8 cellular contexts compared by ENCODE assay signal in genomic region chr17:45234641-45235040, GRCh38. TPM values are rescaled to one million over a fixed set of nuclear protein-coding genes. Genes with fewer than 3 reads are reported as not detected.
DNase-seq lines count a peak whose midpoint lies in the region; ATAC-seq lines count a peak whose summit lies in the region.

No MANE protein-coding gene starts in this region.

- no peak for DNase-seq in activated CD4-positive, CD25-positive, alpha-beta regulatory T cell treated with anti-CD3 and anti-CD28 coated beads, Interleukin-2, amount 50 U/mL, for 72 hours
- DNase-seq in NCI-H510A treated with DMSO at 0.1 percent for 48 hours (lab: John Stamatoyannopoulos, UW), result peak; percentile 29
- DNase-seq in activated naive CD4-positive, alpha-beta T cell treated with Interleukin-2 at 50 U/mL for 16 hours, result peak; percentile 51
- peak; percentile 50 for DNase-seq in naive B cell
- DNase-seq in mesenchymal stem cell, result no peak
- DNase-seq in mesenteric fat pad (ENCODE audit: low spot score), result no peak

- peaks cover 14% of the 10 kb centered on the region for H3K4me1 ChIP-seq in mesenchymal stem cell (ENCODE audit: control insufficient read depth, insufficient read depth, low read depth, low read length)

- H3K18ac ChIP-seq in mesenchymal stem cell (ENCODE audit: low read depth in 1 of 2, low read length in 2 of 2), result no peak overlapping the region

- H3K27me3 ChIP-seq in mesenchymal stem cell (ENCODE audit: control insufficient read depth in 1 of 2, insufficient read depth in 1 of 2, low read length in 2 of 2), result peaks cover 0 to 2% of the 10 kb centered on the region in 2 experiments

- H4K8ac ChIP-seq in mesenchymal stem cell (ENCODE audit: low read length), result no peak overlapping the region

- no peaks in the 10 kb centered on the region for H3K9me3 ChIP-seq in mesenchymal stem cell (ENCODE audit: control insufficient read depth, low read length)

- no peak overlapping the region for H3K23ac ChIP-seq in mesenchymal stem cell (ENCODE audit: low read length in 2 of 2)

- H4K91ac ChIP-seq in mesenchymal stem cell (ENCODE audit: low read length), result no peak overlapping the region

- no peaks in the 10 kb centered on the region for H3K79me1 ChIP-seq in mesenchymal stem cell (replicated peaks; ENCODE audit: low read length, poor library complexity, severe bottlenecking)

- H2BK5ac ChIP-seq in mesenchymal stem cell (ENCODE audit: low read depth, low read length, poor library complexity, severe bottlenecking), result no peak overlapping the region

- H3K27ac ChIP-seq in mesenchymal stem cell (ENCODE audit: low read length, poor library complexity, severe bottlenecking), result no peak overlapping the region

- no peak overlapping the region for H2BK120ac ChIP-seq in mesenchymal stem cell (ENCODE audit: low read depth, low read length)

- H2AFZ ChIP-seq in mesenchymal stem cell (ENCODE audit: low read depth, low read length), result no peak overlapping the region

- no peak overlapping the region for H2AK5ac ChIP-seq in mesenchymal stem cell (ENCODE audit: low read length, severe bottlenecking)

- H3K9ac ChIP-seq in mesenchymal stem cell (ENCODE audit: low read length), result no peak overlapping the region

- peaks cover 43 to 60% (median 56%) of the 10 kb centered on the region in 3 donors for H3K4me1 Mint-ChIP-seq in naive B cell

- ATAC-seq in activated CD4-positive, CD25-positive, alpha-beta regulatory T cell treated with anti-CD3 and anti-CD28 coated beads, Interleukin-2, amount 50 U/mL, for 24 hours, result peak; percentile 58 to 59
- peak; percentile 75 to 79 for ATAC-seq in naive B cell (ENCODE audit: low read depth in 2 of 2)
- ATAC-seq in GM18867 (IDR thresholded peaks at IDR 0.05; ENCODE audit: unreplicated experiment), result no peak

- H3K4ac ChIP-seq in mesenchymal stem cell (ENCODE audit: low read depth in 1 of 2, low read length in 2 of 2), result no peak overlapping the region

- H3K27me3 Mint-ChIP-seq in naive B cell, result no peaks in the 10 kb centered on the region

- H3K14ac ChIP-seq in mesenchymal stem cell (ENCODE audit: low read length in 2 of 2), result no peak overlapping the region

- H3K4me3 ChIP-seq in mesenchymal stem cell (ENCODE audit: insufficient read depth in 1 of 2, low read depth in 1 of 2, low read length in 2 of 2), result no peak overlapping the region

- peak overlapping the region; percentile 56 to 100 (median 91) for H3K27ac Mint-ChIP-seq in naive B cell

- no peak overlapping the region for H3K4me2 ChIP-seq in mesenchymal stem cell (ENCODE audit: low read length, poor library complexity, severe bottlenecking)

- H2BK12ac ChIP-seq in mesenchymal stem cell (ENCODE audit: low read length in 2 of 2), result no peak overlapping the region

- H3K9me3 Mint-ChIP-seq in naive B cell, result no peaks in the 10 kb centered on the region

- H2BK15ac ChIP-seq in mesenchymal stem cell (ENCODE audit: low read depth, poor library complexity, severe bottlenecking), result no peak overlapping the region

- H3K36me3 Mint-ChIP-seq in naive B cell, result peaks cover 15 to 33% of the 10 kb centered on the region in 2 donors

- no peak overlapping the region for H3K4me3 Mint-ChIP-seq in naive B cell

- WGBS in mesenchymal stem cell, result 17% methylated on average over 4 of the region's 5 CpGs

- peaks cover 0 to 11% of the 10 kb centered on the region in 2 experiments for H3K36me3 ChIP-seq in mesenchymal stem cell (ENCODE audit: control insufficient read depth in 1 of 2, insufficient read depth in 2 of 2, low read depth in 1 of 2, low read length in 2 of 2)

RNA-seq across cellular contexts. Expression of gene FMNL1, which starts 13.0 kb away (rescaled TPM):
- 10 to 100 TPM; 16.9 to 47.0 (median 22.3) TPM for polyA plus RNA-seq in naive B cell (ENCODE audit: low read depth in 6 of 6)
- polyA plus RNA-seq in mesenchymal stem cell (2013, experiment 1 of 2), result 0.97 TPM
- polyA plus RNA-seq in mesenchymal stem cell (2013, experiment 2 of 2), result 0.99 TPM
- total RNA-seq in mesenteric fat pad, result 51.2 TPM

RNA-seq across cellular contexts. Expression of gene SPATA32, which starts 27.3 kb away (rescaled TPM):
- 1 to 10 TPM in 1 of 6 donors, under 1 TPM in 4, not detected in 1; 0.16 to 4.6 (median 0.31) TPM for polyA plus RNA-seq in naive B cell (ENCODE audit: low read depth in 6 of 6)
- not detected for polyA plus RNA-seq in mesenchymal stem cell (2013, experiment 1 of 2)
- not detected for polyA plus RNA-seq in mesenchymal stem cell (2013, experiment 2 of 2)
- total RNA-seq in mesenteric fat pad, result not detected

Comparison
In these comparisons a context has a peak if more than half of its experiments do, and no peak if none do; other contexts are left out.
1. DNase-seq: peak in NCI-H510A treated with DMSO at 0.1 percent for 48 hours (single experiment), activated naive CD4-positive, alpha-beta T cell treated with Interleukin-2 at 50 U/mL for 16 hours (single experiment) and naive B cell (single experiment); none in activated CD4-positive, CD25-positive, alpha-beta regulatory T cell treated with anti-CD3 and anti-CD28 coated beads, Interleukin-2, amount 50 U/mL, for 72 hours (single experiment), mesenchymal stem cell (single experiment) and mesenteric fat pad (single experiment).